ENCODE assay signal across 8 cellular contexts in the genomic region with DNA sequence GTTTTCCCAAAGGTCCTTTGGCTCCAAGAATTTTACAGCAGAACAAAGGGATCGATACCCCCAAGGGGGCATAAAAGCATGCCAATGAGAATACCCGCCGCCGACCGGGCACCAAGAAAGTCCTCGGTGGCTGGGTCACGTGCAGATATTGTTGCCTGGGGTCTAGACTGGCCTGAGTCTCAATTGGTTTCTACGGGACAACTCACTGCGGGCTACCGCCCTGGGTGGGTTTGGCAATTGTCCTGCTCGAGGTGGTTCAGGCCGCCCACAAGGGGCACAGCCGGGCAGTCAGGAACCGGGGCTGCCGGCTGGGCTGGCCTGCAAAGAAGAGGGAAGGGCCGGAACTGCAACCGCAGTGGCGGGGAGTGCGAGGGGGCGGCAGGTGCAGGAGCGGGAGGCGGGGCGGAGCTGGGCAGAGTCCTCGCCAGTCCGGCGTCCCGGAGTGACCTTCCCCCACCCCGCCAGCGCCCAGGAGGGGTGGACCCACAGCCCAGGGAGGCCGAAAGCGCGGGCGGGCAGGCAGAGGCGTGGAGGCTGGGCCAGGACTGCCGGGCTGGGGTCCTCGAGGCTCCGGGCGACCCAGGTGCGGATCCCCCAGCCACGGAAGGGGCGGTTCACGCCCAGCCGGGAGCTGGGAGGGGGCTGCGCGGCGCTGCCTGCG. TPM values are rescaled to one million over a fixed set of nuclear protein-coding genes. Genes with fewer than 3 reads are reported as not detected.
DNase-seq lines count a peak whose midpoint lies in the region; ATAC-seq and TF ChIP-seq lines count a peak whose summit lies in the region.

No MANE protein-coding gene starts in this region.

- peaks cover 0 to 2% (median 0%) of the 10 kb centered on the region in 3 donors for H3K36me3 Mint-ChIP-seq in CD8-positive, alpha-beta memory T cell

- peaks cover 30% of the 10 kb centered on the region for H3K4me1 ChIP-seq in CD8-positive, alpha-beta memory T cell (ENCODE audit: insufficient read depth, low read length)
- peaks cover 16 to 20% of the 10 kb centered on the region in 2 experiments for H3K4me1 ChIP-seq in neutrophil (ENCODE audit: control insufficient read depth in 1 of 2, insufficient read depth in 1 of 2, low read depth in 1 of 2, low read length in 1 of 2)

- peaks cover 21 to 41% (median 38%) of the 10 kb centered on the region in 3 donors for H3K4me1 Mint-ChIP-seq in CD8-positive, alpha-beta memory T cell

- DNase-seq in CD8-positive, alpha-beta memory T cell = peak in 3 of 5 donors; percentile 27 to 67 (median 46)
- DNase-seq in NCI-H526 treated with DMSO at 0.1 percent for 48 hours (lab: John Stamatoyannopoulos, UW) (peak; percentile 95), activated gamma-delta T cell (lab: John Stamatoyannopoulos, UW) (peak; percentile 49), globus pallidus (ENCODE audit: low spot score) (peak; percentile 90), amniotic stem cell (lab: John Stamatoyannopoulos, UW) (no peak)

- no peak for TF ChIP-seq CTCF in neutrophil (IDR thresholded peaks at IDR 0.05)

- no peak overlapping the region for H3K27ac ChIP-seq in CD8-positive, alpha-beta memory T cell (ENCODE audit: low read depth, low read length)
- no peak overlapping the region for H3K27ac ChIP-seq in neutrophil

- H3K36me3 ChIP-seq in CD8-positive, alpha-beta memory T cell (ENCODE audit: insufficient read depth, low read length) = no peaks in the 10 kb centered on the region
- no peaks in the 10 kb centered on the region for H3K36me3 ChIP-seq in neutrophil

- H3K4me3 ChIP-seq in CD8-positive, alpha-beta memory T cell (ENCODE audit: low read length) = peak overlapping the region; percentile 37
- peak overlapping the region; percentile 40 to 70 for H3K4me3 ChIP-seq in neutrophil (ENCODE audit: low read depth in 1 of 2, low read length in 1 of 2)

- peaks cover 0 to 5% of the 10 kb centered on the region in 2 donors for H3K27me3 Mint-ChIP-seq in CD8-positive, alpha-beta memory T cell

- H3K9me3 ChIP-seq in CD8-positive, alpha-beta memory T cell (ENCODE audit: low read length) = no peaks in the 10 kb centered on the region
- no peaks in the 10 kb centered on the region for H3K9me3 ChIP-seq in neutrophil

- peaks cover 4% of the 10 kb centered on the region for H3K27me3 ChIP-seq in CD8-positive, alpha-beta memory T cell (ENCODE audit: insufficient read depth, low read length, poor library complexity, severe bottlenecking)
- H3K27me3 ChIP-seq in neutrophil = peaks cover 98% of the 10 kb centered on the region

- H3K27ac Mint-ChIP-seq in CD8-positive, alpha-beta memory T cell = peak overlapping the region in 2 of 8 donors; percentile 11 to 52

- CTCF ChIA-PET in CD8-positive, alpha-beta memory T cell (lab: Charles Lee) = no interaction called here

- H3K9me3 Mint-ChIP-seq in CD8-positive, alpha-beta memory T cell = no peaks in the 10 kb centered on the region

- POLR2A ChIA-PET in CD8-positive, alpha-beta memory T cell (lab: Charles Lee) = no interaction called here

- H3K4me3 Mint-ChIP-seq in CD8-positive, alpha-beta memory T cell = peak overlapping the region in 6 of 7 donors; percentile 74 to 95 (median 80)

- ATAC-seq in GM19023 (IDR thresholded peaks at IDR 0.05; ENCODE audit: unreplicated experiment) (peak; percentile 36), HG03135 (IDR thresholded peaks at IDR 0.05; ENCODE audit: unreplicated experiment) (peak; percentile 26)

RNA-seq across cellular contexts. Expression of gene ATP1B1, which starts 0.9 kb away (rescaled TPM):
- 1 to 10 TPM; 3.7 to 4.5 TPM for total RNA-seq in CD8-positive, alpha-beta memory T cell
- polyA plus RNA-seq in CD8-positive, alpha-beta memory T cell = 1.7 TPM
